In genomic region chr20:25685276-25686080, GRCh38 we compare ENCODE assay signal across 12 cellular contexts. TPM values are rescaled to one million over a fixed set of nuclear protein-coding genes. Genes with fewer than 3 reads are reported as not detected.
DNase-seq lines count a peak whose midpoint lies in the region; ATAC-seq and TF ChIP-seq lines count a peak whose summit lies in the region.
"Had no signal": no experiment of that assay in that cellular context is flagged by ENCODE, and none has a peak within 500 bp of the region (broad histone marks: within the 10 kb centered on the region; RNA-seq: fewer than 3 reads in every experiment).

No MANE protein-coding gene starts in this region.

- no peaks in the 10 kb centered on the region for H3K9me3 ChIP-seq in tibial artery
- H3K9me3 ChIP-seq: uterus had no signal

- no peaks in the 10 kb centered on the region for H3K27me3 ChIP-seq in H7 (ENCODE audit: control insufficient read depth, insufficient read depth, low read length)
- no peaks in the 10 kb centered on the region for H3K27me3 ChIP-seq in tibial artery
- H3K27me3 ChIP-seq: uterus had no signal

- no peaks in the 10 kb centered on the region for H3K4me1 ChIP-seq in tibial artery
- H3K4me1 ChIP-seq: uterus had no signal

- DNase-seq in H7 (peak; percentile 52), left kidney (ENCODE audit: low read depth, low spot score) (peak; percentile 10), tibial artery (no peak), COLO668 (lab: John Stamatoyannopoulos, UW; ENCODE audit: unreplicated experiment) (no peak), Kasumi-1 (lab: John Stamatoyannopoulos, UW) (no peak), NCI-H1694 treated with DMSO at 0.1 percent for 48 hours (lab: John Stamatoyannopoulos, UW) (no peak)
- DNase-seq: effector memory CD4-positive, alpha-beta T cell; left colon; NCI-H510A; uterus had no signal

- intact Hi-C loops in tibial artery (cut with DNase I; ENCODE audit: low total_unique reads), result no loop called here

- ATAC-seq in GM18868 (IDR thresholded peaks at IDR 0.05; ENCODE audit: unreplicated experiment) (peak; percentile 96), HG03565 (IDR thresholded peaks at IDR 0.05; ENCODE audit: unreplicated experiment) (peak; percentile 87)
- ATAC-seq: left colon had no signal

- no peak overlapping the region for H3K27ac ChIP-seq in tibial artery
- H3K27ac ChIP-seq: uterus had no signal

- TF ChIP-seq CTCF in tibial artery (IDR thresholded peaks at IDR 0.05), result no peak

- H3K4me3 ChIP-seq in H7 (ENCODE audit: insufficient read depth, low read depth, low read length), result no peak overlapping the region
- no peak overlapping the region for H3K4me3 ChIP-seq in tibial artery
- H3K4me3 ChIP-seq: uterus had no signal

- H3K36me3 ChIP-seq in H7 (replicated peaks; ENCODE audit: control insufficient read depth, insufficient read depth, low read length), result peaks cover 2% of the 10 kb centered on the region; the same call in 1 of the 2 replicates
- peaks cover 26 to 63% (median 42%) of the 10 kb centered on the region in 3 donors for H3K36me3 ChIP-seq in tibial artery
- H3K36me3 ChIP-seq: uterus had no signal

RNA-seq across cellular contexts. Expression of gene ZNF337, which starts 11.2 kb away (rescaled TPM):
- total RNA-seq in H7 (2014; rRNA removed; shearing (Covaris generic)), result 5.7 and 7.1 TPM in 2 replicates

Comparison
In these comparisons a context has a peak if more than half of its experiments do, and no peak if none do; other contexts are left out.
1. DNase-seq: peak in H7 (single experiment) and left kidney (single experiment); none in tibial artery (0 of 2), COLO668 (single experiment), Kasumi-1 (0 of 2) and NCI-H1694 treated with DMSO at 0.1 percent for 48 hours (single experiment).